In the genomic region with DNA sequence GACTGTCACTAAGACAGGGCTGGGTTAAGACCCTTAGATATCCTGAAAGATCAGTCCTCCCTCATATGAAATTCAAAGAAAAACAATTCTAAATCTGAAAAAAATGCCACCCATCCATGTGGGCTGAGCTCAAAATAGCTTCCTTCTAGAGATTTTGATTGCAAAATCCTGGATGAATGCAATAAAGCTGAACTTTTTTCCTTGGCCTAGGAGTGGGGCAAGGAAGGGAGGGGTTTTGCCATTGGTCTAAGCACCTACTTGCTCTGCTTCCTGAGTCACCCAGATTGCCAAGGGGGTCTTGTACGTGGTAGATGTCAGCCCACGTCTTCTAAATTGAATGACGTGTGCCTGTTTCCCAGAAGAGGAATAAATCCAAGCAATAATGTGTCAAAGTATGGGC, we compare ENCODE assay signal across 11 cellular contexts. TPM values are rescaled to one million over a fixed set of nuclear protein-coding genes. Genes with fewer than 3 reads are reported as not detected.
DNase-seq lines count a peak whose midpoint lies in the region; ATAC-seq, FAIRE-seq and TF ChIP-seq lines count a peak whose summit lies in the region.
"Had no signal": no experiment of that assay in that cellular context is flagged by ENCODE, and none has a peak within 500 bp of the region (broad histone marks: within the 10 kb centered on the region; RNA-seq: fewer than 3 reads in every experiment).

No MANE protein-coding gene starts in this region.

- intact Hi-C loops in HepG2 (cut with micrococcal nuclease; ENCODE audit: unreplicated experiment) = no loop called here
- intact Hi-C loops in thyroid gland (cut with DNase I) = no loop called here

- no peak for TF ChIP-seq CTCF in choroid plexus epithelial cell (conservative IDR thresholded peaks at IDR 0.05; ENCODE audit: low read depth, low read length)
- TF ChIP-seq CTCF in HepG2 (CRISPR knock-in tag; IDR thresholded peaks at IDR 0.05) = no peak
- TF ChIP-seq CTCF in thyroid gland (IDR thresholded peaks at IDR 0.05) = no peak

- no peak overlapping the region for H2AFZ ChIP-seq in HepG2 (ENCODE audit: low read length)

- POLR2A ChIA-PET in HepG2 (lab: Yijun Ruan, JAX) = interaction anchor here (0.9 to 12.1 kb wide), 11 partner anchors 12 to 119 kb away, joined by 3 to 248 read pairs (median 5); a partner anchor contains a TSS

- H3K4me3 ChIP-seq in choroid plexus epithelial cell (ENCODE audit: low read depth, low read length) (no peak overlapping the region), HepG2 (replicated peaks in 1 of 3; ENCODE audit: insufficient read depth in 1 of 3, low read depth in 2 of 3, low read length in 3 of 3) (no peak overlapping the region), thyroid gland (replicated peaks in 1 of 3) (no peak overlapping the region)

- TF ChIP-seq EP300 in HepG2 (IDR thresholded peaks at IDR 0.05; ENCODE audit: low read depth in 2 of 2, low read length in 2 of 2) (no peak), HepG2 (CRISPR knock-in tag; IDR thresholded peaks at IDR 0.05; ENCODE audit: borderline replicate concordance) (no peak)

- WGBS in HepG2 (ENCODE audit: low lambda C conversion rate) = 92% methylated on average over 3 of the region's 3 CpGs
- 63 to 66% methylated on average over 3 of the region's 3 CpGs for WGBS in thyroid gland, 2 donors

- H3K36me3 ChIP-seq in HepG2 (replicated peaks in 1 of 2; ENCODE audit: control insufficient read depth in 1 of 2, insufficient read depth in 2 of 2, low read length in 2 of 2) = peaks cover 3 to 26% of the 10 kb centered on the region in 2 experiments
- H3K36me3 ChIP-seq in thyroid gland = no peaks in the 10 kb centered on the region

- H3K4me2 ChIP-seq in HepG2 (ENCODE audit: low read depth, low read length) = peak overlapping the region; percentile 79

- H3K27ac ChIP-seq in HepG2 (ENCODE audit: extremely low read length, insufficient read depth, low read length) = peak overlapping the region; percentile 100
- peak overlapping the region; percentile 93 to 98 (median 96) for H3K27ac ChIP-seq in thyroid gland

- peaks cover 14% of the 10 kb centered on the region for H3K4me1 ChIP-seq in HepG2 (ENCODE audit: insufficient read depth, low read length)
- H3K4me1 ChIP-seq in thyroid gland = peaks cover 33 to 49% of the 10 kb centered on the region in 2 donors

- no peak for ATAC-seq in HepG2

- no peak for TF ChIP-seq RAD21 in HepG2 (CRISPR knock-in tag; IDR thresholded peaks at IDR 0.05)

- no TSS peak for BruUV-seq in HepG2 (replicated peaks; lab: Mats Ljungman, UMichigan)

- CTCF ChIA-PET in HepG2 (lab: Yijun Ruan, JAX; ENCODE audit: low intra/inter-chr PET ratio, low total read pairs) = no interaction called here

- peak; percentile 4 for FAIRE-seq in HepG2 (lab: Jason Lieb, UNC)

- peaks cover 2% of the 10 kb centered on the region; the same call in 1 of the 2 replicates for H4K20me1 ChIP-seq in HepG2 (ENCODE audit: insufficient read depth, low read length)

- H3K27me3 ChIP-seq in HepG2 (ENCODE audit: control insufficient read depth in 1 of 2, insufficient read depth in 2 of 2, low read length in 2 of 2) = no peaks in the 10 kb centered on the region
- H3K27me3 ChIP-seq in thyroid gland = no peaks in the 10 kb centered on the region

- no peaks in the 10 kb centered on the region for H3K9me3 ChIP-seq in HepG2 (ENCODE audit: low read length)
- no peaks in the 10 kb centered on the region for H3K9me3 ChIP-seq in thyroid gland

- peaks cover 26% of the 10 kb centered on the region for H3K79me2 ChIP-seq in HepG2 (ENCODE audit: insufficient read depth, low read length)

- no peak for TF ChIP-seq POLR2A in HepG2 (IDR thresholded peaks at IDR 0.05; ENCODE audit: insufficient read depth in 1 of 2, low read depth in 2 of 2, low read length in 2 of 2)
- TF ChIP-seq POLR2A in thyroid gland (IDR thresholded peaks at IDR 0.05) = no peak

- DNase-seq in LHCN-M2 (ENCODE audit: low read depth) (peak; percentile 62), choroid plexus epithelial cell (ENCODE audit: low read depth) (peak; percentile 64), HepG2 (ENCODE audit: low spot score) (no peak), thyroid gland (no peak), NCI-H146 (lab: John Stamatoyannopoulos, UW) (no peak), T-helper 1 cell (no peak), HuH-7.5 (ENCODE audit: low spot score) (no peak), NCI-H1694 (lab: John Stamatoyannopoulos, UW) (no peak)
- DNase-seq: activated CD4-positive, CD25-positive, alpha-beta regulatory T cell treated with anti-CD3 and anti-CD28 coated beads, Interleukin-2, amount 50 U/mL, for 72 hours; activated naive CD8-positive, alpha-beta T cell treated with anti-CD3 and anti-CD28 coated beads, Interleukin-2, amount 10 ng/mL, durations not matched to agents 7 days and 5 days; NCI-H526 treated with DMSO at 0.1 percent for 48 hours had no signal

- peak overlapping the region; percentile 93; the same call in 1 of the 2 replicates for H3K9ac ChIP-seq in HepG2 (ENCODE audit: insufficient read depth, low read depth, low read length)

- in situ Hi-C loops in HepG2 (cut with HindIII; ENCODE audit: extremely low pct_ligation_motif_present, low pct_unique_long_range_greater_than_20kb) = no loop called here

TF ChIP-seq in HepG2, 621 proteins besides CTCF, POLR2A, EP300 and RAD21:
- TF ChIP-seq KLF12 (CRISPR knock-in tag; IDR thresholded peaks at IDR 0.05; ENCODE audit: borderline replicate concordance) = no peak
- TF ChIP-seq ZNF20 (CRISPR knock-in tag; IDR thresholded peaks at IDR 0.05) = no peak
- TF ChIP-seq CEBPB (IDR thresholded peaks at IDR 0.05; ENCODE audit: borderline replicate concordance, low read depth, low read length) = peak; percentile 16; the same call in 1 of the 2 replicates
- TF ChIP-seq, protein P1, sequence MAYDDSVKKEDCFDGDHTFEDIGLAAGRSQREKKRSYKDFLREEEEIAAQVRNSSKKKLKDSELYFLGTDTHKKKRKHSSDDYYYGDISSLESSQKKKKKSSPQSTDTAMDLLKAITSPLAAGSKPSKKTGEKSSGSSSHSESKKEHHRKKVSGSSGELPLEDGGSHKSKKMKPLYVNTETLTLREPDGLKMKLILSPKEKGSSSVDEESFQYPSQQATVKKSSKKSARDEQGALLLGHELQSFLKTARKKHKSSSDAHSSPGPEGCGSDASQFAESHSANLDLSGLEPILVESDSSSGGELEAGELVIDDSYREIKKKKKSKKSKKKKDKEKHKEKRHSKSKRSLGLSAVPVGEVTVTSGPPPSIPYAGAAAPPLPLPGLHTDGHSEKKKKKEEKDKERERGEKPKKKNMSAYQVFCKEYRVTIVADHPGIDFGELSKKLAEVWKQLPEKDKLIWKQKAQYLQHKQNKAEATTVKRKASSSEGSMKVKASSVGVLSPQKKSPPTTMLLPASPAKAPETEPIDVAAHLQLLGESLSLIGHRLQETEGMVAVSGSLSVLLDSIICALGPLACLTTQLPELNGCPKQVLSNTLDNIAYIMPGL (CRISPR knock-in tag; IDR thresholded peaks at IDR 0.05; ENCODE audit: borderline replicate concordance in 1 of 2, low read depth in 1 of 2) = no peak

RNA-seq across cellular contexts. Expression of a gene that starts 15.3 kb away (rescaled TPM):
- total RNA-seq in LHCN-M2 (2014; rRNA removed) (18.2 and 35.4 TPM in 2 replicates), HepG2 (2016; rRNA removed; fragmentation: Illumina TruSeq; extraction: Trizol) (8.6 and 10.0 TPM in 2 replicates), thyroid gland (10 to 100 TPM; 33.6 to 66.5 (median 47.3) TPM)
- polyA plus RNA-seq in LHCN-M2 (2012) = 43.2 TPM
- total RNA-seq in HepG2 (2016; cell fraction: cytosol; rRNA removed; fragmentation: Illumina TruSeq; extraction: Trizol; ENCODE audit: low read depth) = 5.9 and 6.9 TPM in 2 replicates
- total RNA-seq in HepG2 (2016; cell fraction: insoluble cytoplasmic fraction; rRNA removed; fragmentation: Illumina TruSeq; extraction: Trizol) = 8.6 and 9.2 TPM in 2 replicates
- total RNA-seq in HepG2 (2016; cell fraction: membrane; rRNA removed; fragmentation: Illumina TruSeq; extraction: Trizol) = 6.1 and 6.5 TPM in 2 replicates
- 15.6 and 16.8 TPM in 2 replicates for total RNA-seq in HepG2 (2016; cell fraction: nucleus; rRNA removed; fragmentation: Illumina TruSeq; extraction: Trizol)
- polyA plus RNA-seq in HepG2 (2011; rRNA removed) = 56.3 and 59.1 TPM in 2 replicates
- polyA plus RNA-seq in HepG2 (2011; cell fraction: cytosol; rRNA removed) = 15.3 and 17.1 TPM in 2 replicates
- polyA plus RNA-seq in HepG2 (2011; cell fraction: nucleus; rRNA removed) = 92.6 and 110 TPM in 2 replicates
- polyA plus RNA-seq in HepG2 (2012) = 27.7 and 30.7 TPM in 2 replicates
- polyA plus RNA-seq in HepG2 (2016; cell fraction: cytosol; fragmentation: Illumina TruSeq; extraction: Trizol; ENCODE audit: low read depth) = 0.69 and 1.4 TPM in 2 replicates
- polyA plus RNA-seq in HepG2 (2016; cell fraction: insoluble cytoplasmic fraction; fragmentation: Illumina TruSeq; extraction: Trizol; ENCODE audit: low read depth) = 9.8 and 12.0 TPM in 2 replicates
- polyA plus RNA-seq in HepG2 (2016; cell fraction: membrane; fragmentation: Illumina TruSeq; extraction: Trizol; ENCODE audit: low read depth) = 2.7 and 3.7 TPM in 2 replicates
- 25.8 and 26.1 TPM in 2 replicates for polyA plus RNA-seq in HepG2 (2016; cell fraction: nucleus; fragmentation: Illumina TruSeq; extraction: Trizol; ENCODE audit: insufficient read depth, low read depth)
- polyA minus RNA-seq in HepG2 (2011; rRNA and poly(A)+ RNA removed; ENCODE audit: low replicate concordance) = 37.4 and 65.9 TPM in 2 replicates
- polyA minus RNA-seq in HepG2 (2011; cell fraction: cytosol; rRNA and poly(A)+ RNA removed) = 17.8 and 26.2 TPM in 2 replicates
- 43.8 and 50.1 TPM in 2 replicates for polyA minus RNA-seq in HepG2 (2011; cell fraction: nucleus; rRNA and poly(A)+ RNA removed)

Comparison
In these comparisons a context has a peak if more than half of its experiments do, and no peak if none do; other contexts are left out.
1. DNase-seq: peak in LHCN-M2 (single experiment) and choroid plexus epithelial cell (single experiment); none in HepG2 (single experiment), thyroid gland (0 of 2), NCI-H146 (single experiment), T-helper 1 cell (0 of 5), HuH-7.5 (single experiment) and NCI-H1694 (single experiment).